ENCODE assay signal across 30 cellular contexts in the genomic region with DNA sequence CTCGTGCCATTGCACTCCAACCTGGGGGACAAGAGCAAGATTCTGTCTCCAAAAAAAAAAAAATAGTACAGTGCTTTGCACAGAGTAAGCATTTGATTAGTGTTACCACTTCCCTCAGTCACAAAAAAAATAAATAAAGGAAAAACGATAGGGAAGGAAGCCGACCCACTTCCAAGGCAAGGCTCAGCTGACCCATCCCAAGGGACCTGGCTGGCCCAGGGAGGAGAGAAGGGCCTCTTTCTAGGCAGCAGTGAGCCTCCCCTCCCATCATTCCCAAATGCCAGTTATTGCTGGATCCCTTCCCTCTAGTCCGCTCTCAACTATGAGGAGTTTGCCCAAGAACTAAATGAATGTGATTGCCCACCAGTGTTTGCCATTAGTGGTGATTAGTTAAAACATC.
"Had no signal": no experiment of that assay in that cellular context is flagged by ENCODE, and none has a peak within 500 bp of the region (broad histone marks: within the 10 kb centered on the region; RNA-seq: fewer than 3 reads in every experiment).

No MANE protein-coding gene starts in this region.

- DNase-seq: dermis blood vessel endothelial cell; effector memory CD8-positive, alpha-beta T cell; erythroblast; esophagus squamous epithelium; foreskin keratinocyte; heart right ventricle; left cardiac atrium; left lung; mesenchymal stem cell; mucosa of descending colon; naive B cell; pancreas; right lobe of liver; small intestine; stimulated activated CD4-positive, alpha-beta T cell treated with anti-CD3 and anti-CD28 coated beads, Interleukin-15, amount 100 ng/mL, for 24 hours; stimulated activated CD4-positive, alpha-beta T cell treated with anti-CD3 and anti-CD28 coated beads, Interleukin-2, amount 100 ng/mL, for 48 hours; stimulated activated naive B cell treated with anti-CD40 and anti-IgM and Interleukin-4, amounts not matched to agents 10 μg/mL and 1 μg/mL and 100 μg/mL, for 72 hours; thyroid gland; trophoblast cell had no signal

- H3K4me1 Mint-ChIP-seq: mesothelial cell of epicardium; naive B cell; stimulated activated naive B cell treated with anti-CD40 and anti-IgM and Interleukin-4, amounts not matched to agents 10 μg/mL and 1 μg/mL and 100 μg/mL, for 72 hours had no signal

- H3K27ac Mint-ChIP-seq: effector memory CD8-positive, alpha-beta T cell; mesothelial cell of epicardium; naive B cell; natural killer cell treated with Interleukin-12 subunit alpha and Interleukin-12 subunit beta and Interleukin-15 and Interleukin-18, amount 100 ng/mL, for 72 hours; progenitor cell of endocrine pancreas; stimulated activated naive B cell treated with anti-CD40 and anti-IgM and Interleukin-4, amounts not matched to agents 10 μg/mL and 1 μg/mL and 100 μg/mL, for 72 hours; stimulated activated naive CD8-positive, alpha-beta T cell treated with anti-CD3 and anti-CD28 coated beads, Interleukin-15, Interleukin-2, amounts not matched to agents 100 ng/mL and 50 ng/mL, for 24 hours had no signal

- H3K27ac ChIP-seq: coronary artery, esophagus squamous epithelium, foreskin keratinocyte, gastroesophageal sphincter, heart right ventricle, left lung, neutrophil, pancreas, right lobe of liver, suprapubic skin, thyroid gland had no signal

- H3K4me3 Mint-ChIP-seq: effector memory CD8-positive, alpha-beta T cell; mesothelial cell of epicardium; naive B cell; natural killer cell treated with Interleukin-12 subunit alpha and Interleukin-12 subunit beta and Interleukin-15 and Interleukin-18, amount 100 ng/mL, for 72 hours; neural crest cell; stimulated activated naive B cell treated with anti-CD40 and anti-IgM and Interleukin-4, amounts not matched to agents 10 μg/mL and 1 μg/mL and 100 μg/mL, for 72 hours; stimulated activated naive CD8-positive, alpha-beta T cell treated with anti-CD3 and anti-CD28 coated beads, Interleukin-15, Interleukin-2, amounts not matched to agents 100 ng/mL and 50 ng/mL, for 24 hours had no signal

- H3K9me3 Mint-ChIP-seq: effector memory CD8-positive, alpha-beta T cell; mesothelial cell of epicardium; naive B cell; natural killer cell treated with Interleukin-12 subunit alpha and Interleukin-12 subunit beta and Interleukin-15 and Interleukin-18, amount 100 ng/mL, for 72 hours; neural crest cell; stimulated activated naive B cell treated with anti-CD40 and anti-IgM and Interleukin-4, amounts not matched to agents 10 μg/mL and 1 μg/mL and 100 μg/mL, for 72 hours; stimulated activated naive CD8-positive, alpha-beta T cell treated with anti-CD3 and anti-CD28 coated beads, Interleukin-15, Interleukin-2, amounts not matched to agents 100 ng/mL and 50 ng/mL, for 24 hours had no signal

- H3K9me3 ChIP-seq: esophagus squamous epithelium, gastroesophageal sphincter, heart right ventricle, left lung, mucosa of descending colon, neutrophil, pancreas, right lobe of liver, suprapubic skin, thyroid gland had no signal

- H3K36me3 ChIP-seq: esophagus squamous epithelium, gastroesophageal sphincter, heart right ventricle, left lung, neutrophil, pancreas, right lobe of liver, suprapubic skin, thyroid gland had no signal

- H3K4me1 ChIP-seq: foreskin keratinocyte, gastroesophageal sphincter, heart right ventricle, left lung, pancreas, thyroid gland had no signal

- H3K27me3 ChIP-seq: left lung, neutrophil, right lobe of liver, thyroid gland had no signal

- H3K36me3 Mint-ChIP-seq: mesothelial cell of epicardium; naive B cell; natural killer cell treated with Interleukin-12 subunit alpha and Interleukin-12 subunit beta and Interleukin-15 and Interleukin-18, amount 100 ng/mL, for 72 hours; stimulated activated naive B cell treated with anti-CD40 and anti-IgM and Interleukin-4, amounts not matched to agents 10 μg/mL and 1 μg/mL and 100 μg/mL, for 72 hours had no signal

- H3K4me3 ChIP-seq: coronary artery, esophagus squamous epithelium, gastroesophageal sphincter, heart right ventricle, left lung, mucosa of descending colon, pancreas, right lobe of liver, suprapubic skin, thyroid gland had no signal

- ATAC-seq: effector memory CD8-positive, alpha-beta T cell; foreskin keratinocyte; gastroesophageal sphincter; heart right ventricle; left cardiac atrium; left lung; mucosa of descending colon; natural killer cell treated with Interleukin-12 subunit alpha and Interleukin-12 subunit beta and Interleukin-15 and Interleukin-18, amount 100 ng/mL, for 72 hours; pancreas; right lobe of liver; stimulated activated naive B cell treated with anti-CD40 and anti-IgM and Interleukin-4, amounts not matched to agents 10 μg/mL and 1 μg/mL and 100 μg/mL, for 72 hours had no signal

- FAIRE-seq: endometrium, keratinocyte, pancreas, small intestine had no signal

- H3K27me3 Mint-ChIP-seq: stimulated activated naive CD8-positive, alpha-beta T cell treated with anti-CD3 and anti-CD28 coated beads, Interleukin-15, Interleukin-2, amounts not matched to agents 100 ng/mL and 50 ng/mL, for 24 hours had no signal
